Comparison of ENCODE assay signal across 8 cellular contexts in the genomic region with DNA sequence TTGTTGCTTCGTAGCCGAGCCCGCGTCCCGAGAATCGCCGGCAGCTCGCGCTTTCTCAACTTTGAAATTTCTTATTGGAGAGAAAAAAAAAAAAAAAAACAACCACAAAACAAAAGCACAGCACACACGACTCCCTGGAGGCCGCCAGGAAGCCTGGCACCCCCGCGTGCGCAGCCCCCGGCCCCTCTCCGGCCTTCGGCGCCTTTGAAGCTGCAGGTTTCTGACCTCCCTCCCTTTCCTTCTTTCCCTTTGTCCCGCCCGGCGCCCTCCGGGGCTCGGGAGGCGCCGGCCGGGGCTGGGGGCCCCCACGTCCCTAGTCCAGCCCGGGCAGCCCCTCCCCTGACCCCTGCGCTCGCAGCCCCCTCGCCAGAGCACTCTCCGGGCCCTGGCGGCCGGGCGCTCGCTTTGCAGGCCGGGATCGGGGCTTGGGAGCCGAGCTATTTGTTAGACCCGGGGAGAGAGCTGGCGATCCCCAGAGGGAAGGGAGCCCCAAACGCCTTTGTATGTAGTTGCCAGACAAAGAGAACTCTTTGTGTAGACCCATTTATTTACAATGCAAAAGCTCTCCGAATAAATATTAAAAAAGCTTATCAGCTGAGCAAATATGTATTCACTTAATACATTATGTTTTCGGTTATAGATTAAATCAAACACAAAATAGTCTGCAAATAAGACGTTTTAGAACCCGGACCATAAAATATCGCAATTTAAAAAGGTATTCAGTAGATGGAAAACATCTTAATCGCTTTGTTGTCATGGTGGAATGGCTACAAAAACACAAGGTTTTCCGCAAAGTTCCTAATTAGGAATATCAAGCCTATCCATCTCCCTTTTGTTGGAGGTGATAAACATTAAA. TPM values are rescaled to one million over a fixed set of nuclear protein-coding genes. Genes with fewer than 3 reads are reported as not detected.
DNase-seq lines count a peak whose midpoint lies in the region; ATAC-seq and TF ChIP-seq lines count a peak whose summit lies in the region.

No MANE protein-coding gene starts in this region.

- peaks cover 4 to 100% (median 81%) of the 10 kb centered on the region in 7 donors for H3K27me3 ChIP-seq in spleen (replicated peaks in 1 of 7)

- DNase-seq in NOMO-1 treated with DMSO at 0.1 percent for 48 hours (lab: John Stamatoyannopoulos, UW; ENCODE audit: unreplicated experiment): peak; percentile 15
- DNase-seq in NOMO-1 (lab: John Stamatoyannopoulos, UW; ENCODE audit: unreplicated experiment in 2 of 2): no peak
- DNase-seq in NCI-H146 (lab: John Stamatoyannopoulos, UW): peak; percentile 83
- DNase-seq in spleen: no peak

- ATAC-seq in HG03095 (IDR thresholded peaks at IDR 0.05; ENCODE audit: unreplicated experiment) (no peak), HG03196 (IDR thresholded peaks at IDR 0.05; ENCODE audit: unreplicated experiment) (no peak)

- peaks cover 53 to 95% (median 93%) of the 10 kb centered on the region in 6 donors for H3K4me1 ChIP-seq in spleen

- WGBS in spleen, 5 donors: 4 to 5% (median 4%) methylated on average over 47 to 49 of the region's 49 CpGs

- TF ChIP-seq CTCF in spleen (IDR thresholded peaks at IDR 0.05 in 8 of 11, conservative IDR thresholded peaks at IDR 0.05 in 3 of 11): peak in 7 of 11 experiments; percentile 15 to 42 (median 26)

- intact Hi-C loops in spleen (cut with DNase I; ENCODE audit: low total_unique reads): no loop called here

- no peaks in the 10 kb centered on the region for H3K36me3 ChIP-seq in spleen

- H3K4me3 ChIP-seq in iPS-18c (ENCODE audit: insufficient read depth, low read depth, low read length) (peak overlapping the region; percentile 64; the same call in 1 of the 2 replicates), spleen (peak overlapping the region; percentile 22 to 79 (median 45))

- TF ChIP-seq POLR2A in spleen (IDR thresholded peaks at IDR 0.05): no peak

- H3K9me3 ChIP-seq in iPS-18c (ENCODE audit: control insufficient read depth, insufficient read depth, low read length): no peaks in the 10 kb centered on the region
- H3K9me3 ChIP-seq in spleen: no peaks in the 10 kb centered on the region

- peak overlapping the region; percentile 70 for H3K27ac ChIP-seq in angular gyrus (ENCODE audit: low read depth, low read length)
- H3K27ac ChIP-seq in spleen: peak overlapping the region; percentile 83 to 95 (median 90)

RNA-seq across cellular contexts. Expression of gene BAHCC1, which starts 2.3 kb away (rescaled TPM):
- 10 to 100 TPM in 6 of 7 donors, 1 to 10 TPM in 1; 8.7 to 20.3 (median 14.9) TPM for total RNA-seq in spleen
- polyA plus RNA-seq in spleen: 10 to 100 TPM in 1 of 3 donors, 1 to 10 TPM in 2; 1.7 to 10.2 (median 2.0) TPM

Comparison
In these comparisons a context has a peak if more than half of its experiments do, and no peak if none do; other contexts are left out.
1. DNase-seq: peak in NOMO-1 treated with DMSO at 0.1 percent for 48 hours (single experiment) and NCI-H146 (single experiment); none in NOMO-1 (0 of 2) and spleen (single experiment).